Comparison of ENCODE assay signal across 10 cellular contexts in the genomic region with DNA sequence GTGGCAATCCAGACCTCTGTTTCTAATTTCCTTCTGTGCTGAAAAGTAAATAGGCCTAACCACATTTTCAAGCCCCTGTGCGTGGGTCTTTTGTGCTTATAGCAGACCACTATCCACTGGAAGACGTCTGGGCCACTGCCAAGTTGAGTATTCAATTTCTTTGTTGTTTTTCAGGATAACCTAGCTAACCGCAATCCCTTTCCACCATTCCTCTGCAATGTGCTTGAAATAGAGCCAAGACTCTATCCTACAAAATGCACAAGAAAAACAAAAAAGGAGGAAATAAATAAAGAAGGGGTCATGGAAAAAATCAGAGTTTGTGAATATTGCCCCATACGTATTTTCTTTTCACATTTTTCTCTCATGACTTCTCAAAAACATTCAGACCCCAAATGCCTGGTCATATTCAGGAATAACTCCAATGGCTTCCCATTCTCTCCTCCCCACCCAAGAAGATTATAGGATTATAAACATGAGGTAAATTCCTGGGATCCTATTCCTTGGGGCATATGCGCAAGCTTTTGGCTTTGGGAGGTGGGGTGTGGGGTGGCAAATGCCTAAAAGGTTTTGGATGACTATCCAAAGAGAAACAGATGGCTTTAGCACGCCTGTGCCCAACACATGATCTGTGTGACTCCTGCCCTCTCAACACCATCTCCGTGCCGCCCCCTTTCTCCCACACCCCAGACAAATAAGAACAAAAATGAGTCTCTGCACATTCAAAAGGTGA.
DNase-seq lines count a peak whose midpoint lies in the region; ATAC-seq, FAIRE-seq and TF ChIP-seq lines count a peak whose summit lies in the region.
"Had no signal": no experiment of that assay in that cellular context is flagged by ENCODE, and none has a peak within 500 bp of the region (broad histone marks: within the 10 kb centered on the region; RNA-seq: fewer than 3 reads in every experiment).

No MANE protein-coding gene starts in this region.

- peaks cover 18% of the 10 kb centered on the region for H3K4me1 ChIP-seq in left ventricle myocardium inferior
- peaks cover 6 to 17% (median 10%) of the 10 kb centered on the region in 4 donors for H3K4me1 ChIP-seq in stomach

- TF ChIP-seq POLR2A in stomach (IDR thresholded peaks at IDR 0.05), result no peak

- no peak for ATAC-seq in HG02642 (IDR thresholded peaks at IDR 0.05; ENCODE audit: poor library complexity, unreplicated experiment)

- TF ChIP-seq CTCF in AG09309 (IDR thresholded peaks at IDR 0.05; ENCODE audit: control insufficient read depth, insufficient read depth, low read depth, low read length, missing control alignments), result no peak
- TF ChIP-seq CTCF in kidney epithelial cell (IDR thresholded peaks at IDR 0.05; ENCODE audit: insufficient read depth, low read length, poor library complexity, severe bottlenecking), result no peak
- TF ChIP-seq CTCF in left ventricle myocardium inferior (IDR thresholded peaks at IDR 0.05; ENCODE audit: borderline replicate concordance), result no peak
- TF ChIP-seq CTCF in stomach (IDR thresholded peaks at IDR 0.05), result no peak

- H3K27ac ChIP-seq in left ventricle myocardium inferior (replicated peaks) (no peak overlapping the region), stomach (no peak overlapping the region)

- no peak overlapping the region for H3K4me3 ChIP-seq in AG09309 (ENCODE audit: control insufficient read depth, low read depth, low read length)
- H3K4me3 ChIP-seq in kidney epithelial cell (ENCODE audit: low read depth, low read length), result no peak overlapping the region
- H3K4me3 ChIP-seq in left ventricle myocardium inferior, result no peak overlapping the region
- no peak overlapping the region for H3K4me3 ChIP-seq in stomach

- DNase-seq in AG09309 (ENCODE audit: low read depth) (peak; percentile 98), HTR-8/SVneo (ENCODE audit: insufficient read length, low spot score) (peak; percentile 27), amniotic epithelial cell (ENCODE audit: low read depth) (peak; percentile 77), kidney epithelial cell (ENCODE audit: low read depth) (peak; percentile 35), left ventricle myocardium inferior (no peak), pons (ENCODE audit: low spot score) (no peak), stomach (no peak)
- DNase-seq: CD4-positive, CD25-positive, alpha-beta regulatory T cell; Kasumi-1 had no signal

- WGBS in stomach, 5 donors, result 88 to 92% (median 91%) methylated on average over 8 of the region's 8 CpGs

- H3K9me3 ChIP-seq in left ventricle myocardium inferior (replicated peaks) (no peaks in the 10 kb centered on the region), stomach (no peaks in the 10 kb centered on the region)

- no peak for FAIRE-seq in HTR-8/SVneo (lab: Jason Lieb, UNC)

- intact Hi-C loops in left ventricle myocardium inferior (cut with micrococcal nuclease) (no loop called here), stomach (cut with DNase I; ENCODE audit: low total_unique reads) (no loop called here)

- TF ChIP-seq EP300 in stomach (IDR thresholded peaks at IDR 0.05), result no peak

- no peaks in the 10 kb centered on the region for H3K27me3 ChIP-seq in kidney epithelial cell (ENCODE audit: control insufficient read depth, insufficient read depth, low read length)
- no peaks in the 10 kb centered on the region for H3K27me3 ChIP-seq in left ventricle myocardium inferior (ENCODE audit: low read depth)
- H3K27me3 ChIP-seq in stomach, result no peaks in the 10 kb centered on the region

- no peaks in the 10 kb centered on the region for H3K36me3 ChIP-seq in kidney epithelial cell (ENCODE audit: control insufficient read depth, insufficient read depth, low read length)
- no peaks in the 10 kb centered on the region for H3K36me3 ChIP-seq in left ventricle myocardium inferior
- no peaks in the 10 kb centered on the region for H3K36me3 ChIP-seq in stomach

Comparison
In these comparisons a context has a peak if more than half of its experiments do, and no peak if none do; other contexts are left out.
1. DNase-seq: peak in AG09309 (single experiment), HTR-8/SVneo (single experiment), amniotic epithelial cell (single experiment) and kidney epithelial cell (single experiment); none in left ventricle myocardium inferior (single experiment), pons (single experiment) and stomach (single experiment).